Comparison of ENCODE assay signal across 9 cellular contexts in genomic region chr5:55227738-55228430, GRCh38. TPM values are rescaled to one million over a fixed set of nuclear protein-coding genes. Genes with fewer than 3 reads are reported as not detected.
DNase-seq lines count a peak whose midpoint lies in the region; ATAC-seq and TF ChIP-seq lines count a peak whose summit lies in the region.
"Had no signal": no experiment of that assay in that cellular context is flagged by ENCODE, and none has a peak within 500 bp of the region (broad histone marks: within the 10 kb centered on the region; RNA-seq: fewer than 3 reads in every experiment).

No MANE protein-coding gene starts in this region.

- H3K4me2 ChIP-seq in neuronal stem cell (ENCODE audit: insufficient read depth, low read length, poor library complexity, severe bottlenecking) = peak overlapping the region; percentile 63

- H2BK120ac ChIP-seq in neuronal stem cell (ENCODE audit: low read depth, low read length) = no peak overlapping the region

- H4K8ac ChIP-seq in neuronal stem cell (ENCODE audit: low read depth, low read length) = no peak overlapping the region

- peaks cover 87% of the 10 kb centered on the region for H3K27me3 ChIP-seq in CD4-positive, alpha-beta memory T cell (ENCODE audit: insufficient read depth, low read length)
- peaks cover 62 to 98% (median 97%) of the 10 kb centered on the region in 3 experiments for H3K27me3 ChIP-seq in neuronal stem cell (ENCODE audit: control insufficient read depth in 3 of 3, insufficient read depth in 3 of 3, low read depth in 1 of 3, low read length in 3 of 3)
- H3K27me3 ChIP-seq in gastroesophageal sphincter = peaks cover 100% of the 10 kb centered on the region

- DNase-seq in CD4-positive, alpha-beta memory T cell = peak in 1 of 5 donors; percentile 37
- no peak for DNase-seq in LNCaP clone FGC (ENCODE audit: low read depth)
- no peak for DNase-seq in coronary artery (ENCODE audit: low spot score)
- no peak for DNase-seq in neuronal stem cell (ENCODE audit: low spot score)
- DNase-seq in caudate nucleus (lab: John Stamatoyannopoulos, UW) = no peak
- no peak for DNase-seq in stimulated activated CD4-positive, alpha-beta T cell treated with anti-CD3 and anti-CD28 coated beads, Interleukin-4, amount 100 ng/mL, for 24 hours
- no peak for DNase-seq in stimulated activated CD4-positive, alpha-beta T cell treated with anti-CD3 and anti-CD28 coated beads, Interleukin-12 subunit alpha, Interleukin-12 subunit beta, amount 100 ng/mL, for 4 hours
- DNase-seq: NCI-H1417 treated with DMSO at 0.1 percent for 48 hours had no signal

- no peak overlapping the region for H3K23ac ChIP-seq in neuronal stem cell (ENCODE audit: low read depth, low read length, poor library complexity)

- no peak overlapping the region for H3K9ac ChIP-seq in neuronal stem cell (ENCODE audit: low read depth, low read length, poor library complexity)

- H3K27me3 Mint-ChIP-seq in CD4-positive, alpha-beta memory T cell = peaks cover 75 to 79% of the 10 kb centered on the region in 2 donors

- H3K4me3 Mint-ChIP-seq in CD4-positive, alpha-beta memory T cell = peak overlapping the region; percentile 57 to 84 (median 74)

- TF ChIP-seq CTCF in LNCaP clone FGC (IDR thresholded peaks at IDR 0.05; ENCODE audit: control insufficient read depth, extremely low read depth, insufficient read depth) = no peak
- TF ChIP-seq CTCF in coronary artery (IDR thresholded peaks at IDR 0.05) = no peak
- no peak for TF ChIP-seq CTCF in gastroesophageal sphincter (IDR thresholded peaks at IDR 0.05)

- H3K36me3 Mint-ChIP-seq in CD4-positive, alpha-beta memory T cell = no peaks in the 10 kb centered on the region

- H3K27ac Mint-ChIP-seq in CD4-positive, alpha-beta memory T cell = peak overlapping the region in 2 of 7 donors; percentile 69 to 82

- H3K14ac ChIP-seq in neuronal stem cell (ENCODE audit: low read length) = no peak overlapping the region

- H3K4me3 ChIP-seq in CD4-positive, alpha-beta memory T cell (ENCODE audit: low read length in 2 of 2) = peak overlapping the region in 1 of 2 donors; percentile 39
- H3K4me3 ChIP-seq in LNCaP clone FGC (ENCODE audit: low read depth, low read length) = peak overlapping the region; percentile 47
- peak overlapping the region; percentile 69 for H3K4me3 ChIP-seq in coronary artery
- H3K4me3 ChIP-seq in neuronal stem cell (ENCODE audit: low read length in 2 of 2) = peak overlapping the region; percentile 45 to 75
- H3K4me3 ChIP-seq in gastroesophageal sphincter = peak overlapping the region in 1 of 2 donors; percentile 43

- no peak overlapping the region for H3K27ac ChIP-seq in CD4-positive, alpha-beta memory T cell (ENCODE audit: low read depth, low read length)
- no peak overlapping the region for H3K27ac ChIP-seq in coronary artery
- H3K27ac ChIP-seq in neuronal stem cell (replicated peaks; ENCODE audit: low read length) = no peak overlapping the region
- no peak overlapping the region for H3K27ac ChIP-seq in caudate nucleus (ENCODE audit: low read depth, low read length)
- H3K27ac ChIP-seq in gastroesophageal sphincter = no peak overlapping the region

- no peaks in the 10 kb centered on the region for H3K79me1 ChIP-seq in neuronal stem cell (ENCODE audit: low read depth, low read length)

- no peaks in the 10 kb centered on the region for H3K36me3 ChIP-seq in CD4-positive, alpha-beta memory T cell (ENCODE audit: insufficient read depth, low read length)
- H3K36me3 ChIP-seq in neuronal stem cell (replicated peaks in 1 of 2; ENCODE audit: control insufficient read depth in 2 of 2, insufficient read depth in 2 of 2, low read length in 2 of 2) (no peaks in the 10 kb centered on the region), gastroesophageal sphincter (no peaks in the 10 kb centered on the region)

- peaks cover 22 to 54% (median 39%) of the 10 kb centered on the region in 4 donors for H3K4me1 Mint-ChIP-seq in CD4-positive, alpha-beta memory T cell

- no peak for TF ChIP-seq EP300 in gastroesophageal sphincter (IDR thresholded peaks at IDR 0.05)

- H2AK5ac ChIP-seq in neuronal stem cell (ENCODE audit: low read depth, low read length) = no peak overlapping the region

- peaks cover 51% of the 10 kb centered on the region for H3K4me1 ChIP-seq in CD4-positive, alpha-beta memory T cell (ENCODE audit: insufficient read depth, low read length)
- H3K4me1 ChIP-seq in neuronal stem cell (ENCODE audit: control insufficient read depth in 2 of 2, insufficient read depth in 1 of 2, low read depth in 1 of 2, low read length in 2 of 2) = peaks cover 10 to 19% of the 10 kb centered on the region in 2 donors
- H3K4me1 ChIP-seq in gastroesophageal sphincter = peaks cover 0 to 47% (median 32%) of the 10 kb centered on the region in 3 donors

- no CpG with 5 or more reads among the region's 25 CpGs for WGBS in neuronal stem cell (ENCODE audit: extremely low coverage in 2 of 2, insufficient read length in 2 of 2, insufficient replicate concordance in 1 of 2), 2 donors
- whole genome bisulfite sequencing in gastroesophageal sphincter (ENCODE audit: low coverage in 1 of 2), 2 donors = 3 to 4% methylated on average over 6 to 21 of the region's 25 CpGs

- H2BK15ac ChIP-seq in neuronal stem cell (ENCODE audit: low read length) = no peak overlapping the region

- no peak for TF ChIP-seq POLR2A in gastroesophageal sphincter (IDR thresholded peaks at IDR 0.05)

- intact Hi-C loops in CD4-positive, alpha-beta memory T cell (cut with micrococcal nuclease) = no loop called here

- H3K4ac ChIP-seq in neuronal stem cell (ENCODE audit: low read length) = no peak overlapping the region

- H3K9me3 Mint-ChIP-seq in CD4-positive, alpha-beta memory T cell = no peaks in the 10 kb centered on the region

- POLR2A ChIA-PET in CD4-positive, alpha-beta memory T cell (lab: Charles Lee; ENCODE audit: partially characterized antibody) = no interaction called here

- H4K91ac ChIP-seq in neuronal stem cell (ENCODE audit: low read depth, low read length, poor library complexity) = no peak overlapping the region

- H3K18ac ChIP-seq in neuronal stem cell (ENCODE audit: low read length) = no peak overlapping the region

- no peak for ATAC-seq in gastroesophageal sphincter

- CTCF ChIA-PET in CD4-positive, alpha-beta memory T cell (lab: Charles Lee; ENCODE audit: partially characterized antibody) = no interaction called here

- H2BK12ac ChIP-seq in neuronal stem cell (ENCODE audit: low read length) = no peak overlapping the region

- no peaks in the 10 kb centered on the region for H3K9me3 ChIP-seq in CD4-positive, alpha-beta memory T cell (ENCODE audit: control insufficient read depth in 1 of 2, low read length in 2 of 2)
- peaks cover 0 to 2% of the 10 kb centered on the region in 2 donors for H3K9me3 ChIP-seq in neuronal stem cell (replicated peaks in 1 of 2; ENCODE audit: control insufficient read depth in 2 of 2, insufficient read depth in 1 of 2, low read depth in 1 of 2, low read length in 2 of 2)
- no peaks in the 10 kb centered on the region for H3K9me3 ChIP-seq in gastroesophageal sphincter

- H2AFZ ChIP-seq in neuronal stem cell (ENCODE audit: low read length) = peak overlapping the region; percentile 95

- no peak overlapping the region for H2BK5ac ChIP-seq in neuronal stem cell (ENCODE audit: low read length)

RNA-seq across cellular contexts. Expression of gene MCIDAS, which starts 0.8 kb away (rescaled TPM):
- not detected for total RNA-seq in CD4-positive, alpha-beta memory T cell
- polyA plus RNA-seq in CD4-positive, alpha-beta memory T cell = not detected
- polyA plus RNA-seq in neuronal stem cell (2013, experiment 1 of 2) = 0.03 TPM
- polyA plus RNA-seq in neuronal stem cell (2013, experiment 2 of 2) = 0.04 TPM
- not detected for total RNA-seq in gastroesophageal sphincter

RNA-seq across cellular contexts. Expression of gene CCNO, which starts 5.5 kb away (rescaled TPM):
- total RNA-seq in CD4-positive, alpha-beta memory T cell = not detected
- not detected for polyA plus RNA-seq in CD4-positive, alpha-beta memory T cell
- 0.53 TPM for polyA plus RNA-seq in neuronal stem cell (2013, experiment 1 of 2)
- polyA plus RNA-seq in neuronal stem cell (2013, experiment 2 of 2) = 0.55 TPM
- not detected for total RNA-seq in gastroesophageal sphincter

RNA-seq across cellular contexts. Expression of gene CDC20B, which starts 54.9 kb away (rescaled TPM):
- not detected for total RNA-seq in CD4-positive, alpha-beta memory T cell
- not detected for polyA plus RNA-seq in CD4-positive, alpha-beta memory T cell
- polyA plus RNA-seq in neuronal stem cell (2013, experiment 1 of 2) = not detected
- polyA plus RNA-seq in neuronal stem cell (2013, experiment 2 of 2) = 0.03 TPM
- total RNA-seq in gastroesophageal sphincter = not detected
